Comparison of ENCODE assay signal across 27 cellular contexts in the genomic region with DNA sequence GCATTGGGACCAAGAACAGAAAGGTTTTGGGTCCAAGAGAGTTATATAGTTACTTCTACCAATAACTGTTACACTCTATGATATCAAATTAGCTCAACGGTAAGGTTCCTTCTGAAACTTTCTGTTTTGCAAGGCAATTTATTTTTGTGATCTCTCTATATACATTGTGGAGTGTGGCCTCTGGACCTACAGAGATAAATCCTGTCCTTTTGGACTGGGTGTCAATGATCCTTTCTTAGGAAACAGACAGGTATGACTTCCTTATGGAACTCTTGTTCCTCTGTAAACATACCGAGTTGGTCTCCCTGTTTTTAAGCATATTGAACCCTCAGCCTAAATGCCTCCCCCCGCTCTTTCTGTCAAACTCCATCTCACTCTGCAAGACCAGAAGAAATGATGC.
"Had no signal": no experiment of that assay in that cellular context is flagged by ENCODE, and none has a peak within 500 bp of the region (broad histone marks: within the 10 kb centered on the region; RNA-seq: fewer than 3 reads in every experiment).

No MANE protein-coding gene starts in this region.

- H3K4me1 ChIP-seq: colonic mucosa, esophagus muscularis mucosa, esophagus squamous epithelium, foreskin keratinocyte, gastrocnemius medialis, gastroesophageal sphincter, heart left ventricle, heart right ventricle had no signal

- FAIRE-seq: colon, endometrium, endothelial cell of umbilical vein, frontal cortex had no signal

- H3K4me3 ChIP-seq: colonic mucosa, coronary artery, dorsolateral prefrontal cortex, esophagus muscularis mucosa, esophagus squamous epithelium, gastrocnemius medialis, gastroesophageal sphincter, heart left ventricle, heart right ventricle had no signal

- DNase-seq: colonic mucosa; cortex of kidney; dermis blood vessel endothelial cell; dorsolateral prefrontal cortex; effector CD4-positive, alpha-beta T cell; effector CD8-positive, alpha-beta T cell; effector memory CD4-positive, alpha-beta T cell; effector memory CD8-positive, alpha-beta T cell; endodermal cell; erythroblast; esophagus squamous epithelium; foreskin fibroblast; foreskin keratinocyte; foreskin melanocyte; gastrocnemius medialis; glutamatergic neuron; heart left ventricle; heart right ventricle had no signal

- H3K27me3 ChIP-seq: colonic mucosa, esophagus muscularis mucosa, esophagus squamous epithelium, foreskin keratinocyte, gastrocnemius medialis, gastroesophageal sphincter, heart left ventricle had no signal

- H3K27ac ChIP-seq: colonic mucosa, coronary artery, dorsolateral prefrontal cortex, epithelial cell of prostate, esophagus muscularis mucosa, esophagus squamous epithelium, foreskin keratinocyte, gastrocnemius medialis, gastroesophageal sphincter, heart left ventricle, heart right ventricle had no signal

- H3K36me3 ChIP-seq: colonic mucosa, esophagus muscularis mucosa, esophagus squamous epithelium, gastrocnemius medialis, gastroesophageal sphincter, heart left ventricle, heart right ventricle had no signal

- H3K9me3 ChIP-seq: colonic mucosa, gastrocnemius medialis had no signal

- ATAC-seq: effector memory CD8-positive, alpha-beta T cell; esophagus mucosa; foreskin keratinocyte; gastrocnemius medialis; gastroesophageal sphincter; heart left ventricle; heart right ventricle had no signal
